Comparison of ENCODE assay signal across 1 cellular context in the genomic region with DNA sequence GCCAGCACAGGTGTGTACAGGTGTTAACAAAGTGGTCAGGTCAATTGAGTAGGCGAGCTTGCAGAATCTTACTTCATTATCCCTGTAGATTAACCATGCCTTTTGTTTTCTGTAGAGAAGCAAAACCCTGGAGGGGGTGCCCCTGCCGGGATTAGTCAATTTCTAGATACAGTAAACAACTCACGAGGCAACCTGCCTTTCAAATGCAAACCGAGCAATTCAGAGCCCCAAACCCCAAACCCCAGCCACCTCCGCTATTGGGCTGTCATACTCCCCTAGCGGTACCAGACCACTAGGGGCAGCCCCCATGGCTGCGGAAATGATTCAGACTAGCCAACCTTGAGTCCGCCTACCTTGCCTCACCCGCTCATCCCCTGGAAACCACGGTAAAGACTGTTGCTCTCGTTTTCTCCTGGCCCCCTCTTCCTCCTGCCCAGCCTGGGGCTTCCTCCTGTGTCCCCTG.
TF ChIP-seq lines count a peak whose summit lies in the region.

No MANE protein-coding gene starts in this region.

TF ChIP-seq in HCT116, 20 proteins besides CTCF, POLR2A, EP300 and RAD21 (continued from another document):
- TF ChIP-seq, protein P1, sequence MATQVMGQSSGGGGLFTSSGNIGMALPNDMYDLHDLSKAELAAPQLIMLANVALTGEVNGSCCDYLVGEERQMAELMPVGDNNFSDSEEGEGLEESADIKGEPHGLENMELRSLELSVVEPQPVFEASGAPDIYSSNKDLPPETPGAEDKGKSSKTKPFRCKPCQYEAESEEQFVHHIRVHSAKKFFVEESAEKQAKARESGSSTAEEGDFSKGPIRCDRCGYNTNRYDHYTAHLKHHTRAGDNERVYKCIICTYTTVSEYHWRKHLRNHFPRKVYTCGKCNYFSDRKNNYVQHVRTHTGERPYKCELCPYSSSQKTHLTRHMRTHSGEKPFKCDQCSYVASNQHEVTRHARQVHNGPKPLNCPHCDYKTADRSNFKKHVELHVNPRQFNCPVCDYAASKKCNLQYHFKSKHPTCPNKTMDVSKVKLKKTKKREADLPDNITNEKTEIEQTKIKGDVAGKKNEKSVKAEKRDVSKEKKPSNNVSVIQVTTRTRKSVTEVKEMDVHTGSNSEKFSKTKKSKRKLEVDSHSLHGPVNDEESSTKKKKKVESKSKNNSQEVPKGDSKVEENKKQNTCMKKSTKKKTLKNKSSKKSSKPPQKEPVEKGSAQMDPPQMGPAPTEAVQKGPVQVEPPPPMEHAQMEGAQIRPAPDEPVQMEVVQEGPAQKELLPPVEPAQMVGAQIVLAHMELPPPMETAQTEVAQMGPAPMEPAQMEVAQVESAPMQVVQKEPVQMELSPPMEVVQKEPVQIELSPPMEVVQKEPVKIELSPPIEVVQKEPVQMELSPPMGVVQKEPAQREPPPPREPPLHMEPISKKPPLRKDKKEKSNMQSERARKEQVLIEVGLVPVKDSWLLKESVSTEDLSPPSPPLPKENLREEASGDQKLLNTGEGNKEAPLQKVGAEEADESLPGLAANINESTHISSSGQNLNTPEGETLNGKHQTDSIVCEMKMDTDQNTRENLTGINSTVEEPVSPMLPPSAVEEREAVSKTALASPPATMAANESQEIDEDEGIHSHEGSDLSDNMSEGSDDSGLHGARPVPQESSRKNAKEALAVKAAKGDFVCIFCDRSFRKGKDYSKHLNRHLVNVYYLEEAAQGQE (IDR thresholded peaks at IDR 0.05; ENCODE audit: low read depth), result no peak
- TF ChIP-seq EGR1 (IDR thresholded peaks at IDR 0.05; ENCODE audit: low read depth), result no peak
- no peak for TF ChIP-seq EZH2phosphoT487 (IDR thresholded peaks at IDR 0.05; ENCODE audit: borderline replicate concordance)
- TF ChIP-seq, protein P2, sequence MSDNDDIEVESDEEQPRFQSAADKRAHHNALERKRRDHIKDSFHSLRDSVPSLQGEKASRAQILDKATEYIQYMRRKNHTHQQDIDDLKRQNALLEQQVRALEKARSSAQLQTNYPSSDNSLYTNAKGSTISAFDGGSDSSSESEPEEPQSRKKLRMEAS (IDR thresholded peaks at IDR 0.05), result no peak
- TF ChIP-seq, protein P3, sequence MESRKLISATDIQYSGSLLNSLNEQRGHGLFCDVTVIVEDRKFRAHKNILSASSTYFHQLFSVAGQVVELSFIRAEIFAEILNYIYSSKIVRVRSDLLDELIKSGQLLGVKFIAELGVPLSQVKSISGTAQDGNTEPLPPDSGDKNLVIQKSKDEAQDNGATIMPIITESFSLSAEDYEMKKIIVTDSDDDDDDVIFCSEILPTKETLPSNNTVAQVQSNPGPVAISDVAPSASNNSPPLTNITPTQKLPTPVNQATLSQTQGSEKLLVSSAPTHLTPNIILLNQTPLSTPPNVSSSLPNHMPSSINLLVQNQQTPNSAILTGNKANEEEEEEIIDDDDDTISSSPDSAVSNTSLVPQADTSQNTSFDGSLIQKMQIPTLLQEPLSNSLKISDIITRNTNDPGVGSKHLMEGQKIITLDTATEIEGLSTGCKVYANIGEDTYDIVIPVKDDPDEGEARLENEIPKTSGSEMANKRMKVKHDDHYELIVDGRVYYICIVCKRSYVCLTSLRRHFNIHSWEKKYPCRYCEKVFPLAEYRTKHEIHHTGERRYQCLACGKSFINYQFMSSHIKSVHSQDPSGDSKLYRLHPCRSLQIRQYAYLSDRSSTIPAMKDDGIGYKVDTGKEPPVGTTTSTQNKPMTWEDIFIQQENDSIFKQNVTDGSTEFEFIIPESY (IDR thresholded peaks at IDR 0.05; ENCODE audit: extremely low read depth, insufficient replicate concordance, low read length), result no peak
- TF ChIP-seq CBX3 (IDR thresholded peaks at IDR 0.05; ENCODE audit: low read depth), result no peak
- no peak for TF ChIP-seq ZFX (IDR thresholded peaks at IDR 0.05)
- TF ChIP-seq CEBPB (IDR thresholded peaks at IDR 0.05; ENCODE audit: low read depth), result no peak
- no peak for TF ChIP-seq SIN3A (IDR thresholded peaks at IDR 0.05; ENCODE audit: low read depth)
- no peak for TF ChIP-seq TCF7L2 (IDR thresholded peaks at IDR 0.05; ENCODE audit: borderline replicate concordance, extremely low read depth, insufficient read depth, insufficient read length)
- TF ChIP-seq ZNF274 (IDR thresholded peaks at IDR 0.05; ENCODE audit: low read depth, low read length), result no peak
- no peak for TF ChIP-seq YY1 (IDR thresholded peaks at IDR 0.05; ENCODE audit: extremely low read depth, insufficient replicate concordance, low read depth, low read length)
- TF ChIP-seq SRF (IDR thresholded peaks at IDR 0.05; ENCODE audit: low read depth), result no peak
- no peak for TF ChIP-seq EZH2 (IDR thresholded peaks at IDR 0.05)
TF ChIP-seq in HCT116: peak in this region for 0.
